Comparison of ENCODE assay signal across 10 cellular contexts in the genomic region with DNA sequence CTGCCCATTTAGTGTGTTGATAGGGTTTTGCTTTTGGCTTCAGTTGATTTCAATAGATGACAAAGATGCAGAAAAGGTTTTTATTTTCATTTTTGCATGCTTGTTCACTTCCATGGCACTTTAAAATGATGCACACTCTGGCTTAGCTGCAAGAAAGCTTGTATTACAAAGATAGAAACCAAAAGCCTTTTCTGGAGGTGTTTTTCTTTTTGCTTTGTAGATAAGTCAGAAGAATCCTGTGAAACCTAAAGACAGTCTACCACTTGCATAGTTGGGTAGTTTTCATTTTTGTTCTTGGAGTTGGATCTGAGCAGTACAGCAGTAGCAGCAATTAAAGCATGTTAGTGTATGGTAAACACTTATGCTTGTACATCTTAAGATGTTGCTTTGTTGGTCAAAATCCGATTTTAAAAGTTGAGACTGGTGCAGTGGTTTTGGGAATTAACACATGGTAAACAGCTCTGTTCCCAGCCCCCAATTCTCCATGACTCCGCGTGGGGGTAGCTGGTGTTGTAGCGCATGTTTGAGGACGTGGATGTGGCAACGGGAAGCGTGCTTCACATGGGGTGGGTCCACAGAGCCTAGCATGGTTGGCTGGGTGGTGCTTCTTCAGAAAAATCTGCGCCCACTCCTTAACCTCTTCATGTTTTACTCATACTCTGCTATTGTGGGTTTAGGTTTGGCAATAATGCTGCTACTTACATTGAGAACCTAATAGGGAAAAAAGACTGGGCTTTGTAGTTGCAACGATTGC. TPM values are rescaled to one million over a fixed set of nuclear protein-coding genes. Genes with fewer than 3 reads are reported as not detected.
DNase-seq lines count a peak whose midpoint lies in the region; ATAC-seq, FAIRE-seq and TF ChIP-seq lines count a peak whose summit lies in the region.
"Had no signal": no experiment of that assay in that cellular context is flagged by ENCODE, and none has a peak within 500 bp of the region (broad histone marks: within the 10 kb centered on the region; RNA-seq: fewer than 3 reads in every experiment).

No MANE protein-coding gene starts in this region.

- ATAC-seq in GM19372 (IDR thresholded peaks at IDR 0.05; ENCODE audit: low read depth, unreplicated experiment), result peak; percentile 60
- ATAC-seq in HG03175 (IDR thresholded peaks at IDR 0.05; ENCODE audit: unreplicated experiment), result peak; percentile 60
- peak; percentile 52 for ATAC-seq in central memory CD8-positive, alpha-beta T cell (replicated peaks; ENCODE audit: extremely low read depth, poor library complexity, severe bottlenecking)

- no peak for DNase-seq in CD8-positive, alpha-beta memory T cell
- DNase-seq in central memory CD8-positive, alpha-beta T cell (ENCODE audit: low spot score in 2 of 2), result no peak
- DNase-seq in nephron progenitor cell, result no peak
- no peak for DNase-seq in putamen (ENCODE audit: low spot score)
- no peak for DNase-seq in urothelium cell line (ENCODE audit: low spot score)
- no peak for DNase-seq in WERI-Rb-1
- DNase-seq: NCI-H1048 had no signal

- peaks cover 0 to 4% (median 4%) of the 10 kb centered on the region in 3 donors for H3K36me3 Mint-ChIP-seq in CD8-positive, alpha-beta memory T cell
- peaks cover 4% of the 10 kb centered on the region for H3K36me3 Mint-ChIP-seq in central memory CD8-positive, alpha-beta T cell (ENCODE audit: insufficient read depth)
- H3K36me3 Mint-ChIP-seq in nephron progenitor cell (ENCODE audit: low read depth), result peaks cover 6% of the 10 kb centered on the region

- H3K9me3 Mint-ChIP-seq in CD8-positive, alpha-beta memory T cell, result no peaks in the 10 kb centered on the region
- no peaks in the 10 kb centered on the region for H3K9me3 Mint-ChIP-seq in central memory CD8-positive, alpha-beta T cell
- no peaks in the 10 kb centered on the region for H3K9me3 Mint-ChIP-seq in nephron progenitor cell

- no peak for FAIRE-seq in urothelium cell line (lab: Jason Lieb, UNC)
- FAIRE-seq: G401.6 had no signal

- peak overlapping the region in 4 of 8 donors; percentile 9 to 29 (median 16) for H3K27ac Mint-ChIP-seq in CD8-positive, alpha-beta memory T cell
- peak overlapping the region; percentile 49 for H3K27ac Mint-ChIP-seq in central memory CD8-positive, alpha-beta T cell (ENCODE audit: low read depth)
- no peak overlapping the region for H3K27ac Mint-ChIP-seq in nephron progenitor cell

- H3K4me1 Mint-ChIP-seq in CD8-positive, alpha-beta memory T cell, result peaks cover 68 to 88% (median 87%) of the 10 kb centered on the region in 3 donors
- H3K4me1 Mint-ChIP-seq in central memory CD8-positive, alpha-beta T cell, result peaks cover 88% of the 10 kb centered on the region
- peaks cover 31% of the 10 kb centered on the region for H3K4me1 Mint-ChIP-seq in nephron progenitor cell

- H3K27me3 Mint-ChIP-seq in CD8-positive, alpha-beta memory T cell, result no peaks in the 10 kb centered on the region
- no peaks in the 10 kb centered on the region for H3K27me3 Mint-ChIP-seq in central memory CD8-positive, alpha-beta T cell
- H3K27me3 Mint-ChIP-seq in nephron progenitor cell (ENCODE audit: low read depth, poor library complexity), result no peaks in the 10 kb centered on the region

- peak overlapping the region in 6 of 7 donors; percentile 11 to 71 (median 44) for H3K4me3 Mint-ChIP-seq in CD8-positive, alpha-beta memory T cell
- H3K4me3 Mint-ChIP-seq in central memory CD8-positive, alpha-beta T cell, result peak overlapping the region; percentile 40
- no peak overlapping the region for H3K4me3 Mint-ChIP-seq in nephron progenitor cell

- H3K27ac ChIP-seq in CD8-positive, alpha-beta memory T cell (ENCODE audit: low read depth, low read length), result no peak overlapping the region
- H3K27ac ChIP-seq in WERI-Rb-1, result no peak overlapping the region

- no peaks in the 10 kb centered on the region for H3K27me3 ChIP-seq in CD8-positive, alpha-beta memory T cell (ENCODE audit: insufficient read depth, low read length, poor library complexity, severe bottlenecking)
- H3K27me3 ChIP-seq in WERI-Rb-1 (ENCODE audit: insufficient read depth, low read depth, severe bottlenecking), result no peaks in the 10 kb centered on the region

- no peaks in the 10 kb centered on the region for H3K9me3 ChIP-seq in CD8-positive, alpha-beta memory T cell (ENCODE audit: low read length)
- H3K9me3 ChIP-seq in WERI-Rb-1 (ENCODE audit: severe bottlenecking), result no peaks in the 10 kb centered on the region

- H3K4me3 ChIP-seq in CD8-positive, alpha-beta memory T cell (ENCODE audit: low read length), result no peak overlapping the region
- no peak overlapping the region for H3K4me3 ChIP-seq in WERI-Rb-1 (ENCODE audit: low read depth, low read length)

- peaks cover 60% of the 10 kb centered on the region for H3K4me1 ChIP-seq in CD8-positive, alpha-beta memory T cell (ENCODE audit: insufficient read depth, low read length)

- no peaks in the 10 kb centered on the region for H3K36me3 ChIP-seq in CD8-positive, alpha-beta memory T cell (ENCODE audit: insufficient read depth, low read length)
- H3K36me3 ChIP-seq in WERI-Rb-1, result no peaks in the 10 kb centered on the region

- POLR2A ChIA-PET in CD8-positive, alpha-beta memory T cell (lab: Charles Lee), result interaction anchor here (0.6 kb wide), 1 partner anchor 13 kb away, joined by 13 read pairs; no protein-coding TSS in a partner anchor

- CTCF ChIA-PET in CD8-positive, alpha-beta memory T cell (lab: Charles Lee), result interaction anchor here (1.2 kb wide), 1 partner anchor 10 kb away, joined by 3 read pairs; no protein-coding TSS in a partner anchor

- no peak for TF ChIP-seq CTCF in nephron progenitor cell (IDR thresholded peaks at IDR 0.05)
- no peak for TF ChIP-seq CTCF in WERI-Rb-1 (IDR thresholded peaks at IDR 0.05; ENCODE audit: low read depth, low read length)

RNA-seq across cellular contexts. Expression of a gene that starts 19.8 kb away (rescaled TPM):
- 10 to 100 TPM; 58.4 to 65.2 TPM for total RNA-seq in CD8-positive, alpha-beta memory T cell
- polyA plus RNA-seq in CD8-positive, alpha-beta memory T cell, result 15.1 TPM
